In the genomic region with DNA sequence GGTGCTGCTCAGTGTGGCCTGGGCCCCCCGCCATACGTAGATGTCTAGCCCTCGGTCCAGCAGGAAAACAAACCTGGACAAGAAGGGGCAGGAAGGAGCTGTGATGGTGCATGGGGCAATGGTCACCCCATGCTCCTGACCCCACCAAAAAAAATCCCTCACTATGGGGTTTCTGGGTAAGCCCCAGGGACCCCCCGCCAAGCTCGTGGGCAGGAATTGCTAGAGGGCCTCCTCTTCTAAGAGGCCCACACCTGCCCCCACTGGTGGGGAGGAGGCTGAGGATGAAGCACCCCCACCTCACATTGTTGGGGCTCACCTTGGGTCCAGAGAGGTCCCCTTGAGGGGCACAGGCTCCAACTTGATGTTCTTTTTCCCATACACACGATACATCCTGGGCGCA, we compare ENCODE assay signal across 2 cellular contexts.
TF ChIP-seq lines count a peak whose summit lies in the region.

No MANE protein-coding gene starts in this region.

TF ChIP-seq in HepG2, 621 proteins besides CTCF, POLR2A, EP300 and RAD21:
- TF ChIP-seq, protein P1, sequence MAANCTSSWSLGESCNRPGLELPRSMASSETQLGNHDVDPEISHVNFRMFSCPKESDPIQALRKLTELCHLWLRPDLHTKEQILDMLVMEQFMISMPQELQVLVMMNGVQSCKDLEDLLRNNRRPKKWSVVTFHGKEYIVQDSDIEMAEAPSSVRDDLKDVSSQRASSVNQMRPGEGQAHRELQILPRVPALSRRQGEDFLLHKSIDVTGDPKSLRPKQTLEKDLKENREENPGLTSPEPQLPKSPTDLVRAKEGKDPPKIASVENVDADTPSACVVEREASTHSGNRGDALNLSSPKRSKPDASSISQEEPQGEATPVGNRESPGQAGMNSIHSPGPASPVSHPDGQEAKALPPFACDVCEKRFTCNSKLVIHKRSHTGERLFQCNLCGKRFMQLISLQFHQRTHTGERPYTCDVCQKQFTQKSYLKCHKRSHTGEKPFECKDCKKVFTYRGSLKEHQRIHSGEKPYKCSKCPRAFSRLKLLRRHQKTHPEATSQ (CRISPR knock-in tag; IDR thresholded peaks at IDR 0.05; ENCODE audit: borderline replicate concordance) = no peak
- TF ChIP-seq AGO2 (optimal IDR thresholded peaks at IDR 0.05; ENCODE audit: low read depth, low read length) (peak; percentile 58), ZNF777 (CRISPR knock-in tag; IDR thresholded peaks at IDR 0.05) (no peak), ZNF337 (CRISPR knock-in tag; IDR thresholded peaks at IDR 0.05; ENCODE audit: borderline replicate concordance, low read depth) (no peak), ZNF768 (CRISPR knock-in tag; IDR thresholded peaks at IDR 0.05) (no peak)
TF ChIP-seq in HepG2: peak in this region for 1.

TF ChIP-seq in endothelial cell of umbilical vein, 7 proteins besides CTCF, POLR2A, EP300 and RAD21:
- no peak for TF ChIP-seq GATA2 (IDR thresholded peaks at IDR 0.05; ENCODE audit: insufficient read depth, insufficient read length, low read depth, low read length)
- no peak for TF ChIP-seq EZH2 (IDR thresholded peaks at IDR 0.05; ENCODE audit: borderline replicate concordance, low read depth, low read length, severe bottlenecking)
- TF ChIP-seq POLR2AphosphoS5 (IDR thresholded peaks at IDR 0.05; ENCODE audit: insufficient read depth, low read depth, low read length) = no peak
- no peak for TF ChIP-seq JUN (IDR thresholded peaks at IDR 0.05; ENCODE audit: borderline replicate concordance, insufficient read depth, insufficient read length, low read depth)
- TF ChIP-seq MYC (IDR thresholded peaks at IDR 0.05; ENCODE audit: low read depth, low read length) = no peak
- no peak for TF ChIP-seq FOS (IDR thresholded peaks at IDR 0.05; ENCODE audit: borderline replicate concordance, insufficient read depth, low read length)
- TF ChIP-seq, protein P2, sequence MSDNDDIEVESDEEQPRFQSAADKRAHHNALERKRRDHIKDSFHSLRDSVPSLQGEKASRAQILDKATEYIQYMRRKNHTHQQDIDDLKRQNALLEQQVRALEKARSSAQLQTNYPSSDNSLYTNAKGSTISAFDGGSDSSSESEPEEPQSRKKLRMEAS (IDR thresholded peaks at IDR 0.05; ENCODE audit: insufficient read depth, insufficient read length) = no peak
TF ChIP-seq in endothelial cell of umbilical vein: peak in this region for 0.
